ENCODE assay signal across 16 cellular contexts in genomic region chr13:80217614-80218456, GRCh38.
A peak's percentile ranks its signal among the peaks of the same experiment; 100 is the strongest.
DNase-seq lines count a peak whose midpoint lies in the region; ATAC-seq and TF ChIP-seq lines count a peak whose summit lies in the region.
"Had no signal": no experiment of that assay in that cellular context is flagged by ENCODE, and none has a peak within 500 bp of the region (broad histone marks: within the 10 kb centered on the region; RNA-seq: fewer than 3 reads in every experiment).

No MANE protein-coding gene starts in this region.

- H3K27me3 ChIP-seq in HUES6 (ENCODE audit: control insufficient read depth, insufficient read depth, low read length) (no peaks in the 10 kb centered on the region), smooth muscle cell (ENCODE audit: low read depth) (no peaks in the 10 kb centered on the region), stomach (no peaks in the 10 kb centered on the region)
- H3K27me3 ChIP-seq: adrenal gland had no signal

- DNase-seq in WTC11 (ENCODE audit: low spot score) (peak; percentile 13), iPS-NIHi11 (ENCODE audit: low spot score) (peak; percentile 19), smooth muscle cell (lab: John Stamatoyannopoulos, UW; ENCODE audit: unreplicated experiment) (no peak), stomach (no peak)
- DNase-seq: activated CD4-positive, alpha-beta T cell treated with anti-CD3 and anti-CD28 coated beads for 36 hours; activated T-cell treated with anti-CD3 and anti-CD28 coated beads, Interleukin-2, amount 50 U/mL, for 24 hours; adrenal gland; GDM1; NCI-H1930; right cardiac atrium; stimulated activated CD4-positive, alpha-beta T cell treated with anti-CD3 and anti-CD28 coated beads, Interleukin-4, amount 100 ng/mL, for 1 hour had no signal

- H3K4me3 ChIP-seq in HUES6 (ENCODE audit: low read depth, low read length) = no peak overlapping the region
- no peak overlapping the region for H3K4me3 ChIP-seq in smooth muscle cell
- H3K4me3 ChIP-seq in stomach = no peak overlapping the region
- H3K4me3 ChIP-seq: adrenal gland had no signal

- no peaks in the 10 kb centered on the region for H3K79me2 ChIP-seq in smooth muscle cell (ENCODE audit: low read depth)

- ATAC-seq in WTC11 = peak; percentile 81
- ATAC-seq in HG03442 (IDR thresholded peaks at IDR 0.05; ENCODE audit: unreplicated experiment) = no peak
- no peak for ATAC-seq in HG03159 (IDR thresholded peaks at IDR 0.05; ENCODE audit: unreplicated experiment)
- ATAC-seq: activated CD4-positive, alpha-beta T cell treated with anti-CD3 and anti-CD28 coated beads for 36 hours; stimulated activated memory B cell treated with anti-CD40 and anti-IgM and Interleukin-4, amounts not matched to agents 10 μg/mL and 1 μg/mL and 100 μg/mL, for 72 hours had no signal

- peak overlapping the region; percentile 79 for H3K27ac Mint-ChIP-seq in WTC11
- H3K27ac Mint-ChIP-seq: activated CD4-positive, alpha-beta T cell treated with anti-CD3 and anti-CD28 coated beads for 36 hours; activated T-cell treated with anti-CD3 and anti-CD28 coated beads, Interleukin-2, amount 50 U/mL, for 24 hours; stimulated activated memory B cell treated with anti-CD40 and anti-IgM and Interleukin-4, amounts not matched to agents 10 μg/mL and 1 μg/mL and 100 μg/mL, for 72 hours had no signal

- TF ChIP-seq EP300 in stomach (IDR thresholded peaks at IDR 0.05) = no peak

- peaks cover 32% of the 10 kb centered on the region for H3K4me1 ChIP-seq in HUES6 (ENCODE audit: control insufficient read depth, insufficient read depth, low read length)
- peaks cover 7% of the 10 kb centered on the region for H3K4me1 ChIP-seq in smooth muscle cell (ENCODE audit: low read depth)
- no peaks in the 10 kb centered on the region for H3K4me1 ChIP-seq in stomach
- H3K4me1 ChIP-seq: adrenal gland had no signal

- intact Hi-C loops in stomach (cut with DNase I; ENCODE audit: low total_unique reads) = no loop called here

- peaks cover 4% of the 10 kb centered on the region for H3K9me3 ChIP-seq in HUES6 (ENCODE audit: control insufficient read depth, insufficient read depth, low read depth, low read length)
- H3K9me3 ChIP-seq in smooth muscle cell (replicated peaks; ENCODE audit: low read depth) = no peaks in the 10 kb centered on the region
- H3K9me3 ChIP-seq in stomach = no peaks in the 10 kb centered on the region
- H3K9me3 ChIP-seq: adrenal gland had no signal

- H3K36me3 Mint-ChIP-seq in WTC11 = peaks cover under 1% of the 10 kb centered on the region; the same call in 1 of the 2 replicates
- H3K36me3 Mint-ChIP-seq: stimulated activated memory B cell treated with anti-CD40 and anti-IgM and Interleukin-4, amounts not matched to agents 10 μg/mL and 1 μg/mL and 100 μg/mL, for 72 hours had no signal

- H3K4me1 Mint-ChIP-seq in WTC11 = peaks cover 40% of the 10 kb centered on the region
- H3K4me1 Mint-ChIP-seq: activated CD4-positive, alpha-beta T cell treated with anti-CD3 and anti-CD28 coated beads for 36 hours; stimulated activated memory B cell treated with anti-CD40 and anti-IgM and Interleukin-4, amounts not matched to agents 10 μg/mL and 1 μg/mL and 100 μg/mL, for 72 hours had no signal

- TF ChIP-seq CTCF in WTC11 (IDR thresholded peaks at IDR 0.05) = no peak
- TF ChIP-seq CTCF in smooth muscle cell (IDR thresholded peaks at IDR 0.05; ENCODE audit: borderline replicate concordance, insufficient read depth, poor library complexity, severe bottlenecking) = no peak
- no peak for TF ChIP-seq CTCF in stomach (IDR thresholded peaks at IDR 0.05)

- no peak for TF ChIP-seq POLR2A in stomach (IDR thresholded peaks at IDR 0.05)

- peak overlapping the region; percentile 0 for H3K4me2 ChIP-seq in smooth muscle cell

- 34% methylated on average over 7 of the region's 7 CpGs for WGBS in smooth muscle cell (ENCODE audit: low lambda C conversion rate)
- 43 to 68% (median 49%) methylated on average over 7 of the region's 7 CpGs for WGBS in stomach, 5 donors

- H4K20me1 ChIP-seq in smooth muscle cell (ENCODE audit: low read depth) = no peaks in the 10 kb centered on the region

- H3K4me3 Mint-ChIP-seq in WTC11 = no peak overlapping the region
- H3K4me3 Mint-ChIP-seq: activated CD4-positive, alpha-beta T cell treated with anti-CD3 and anti-CD28 coated beads for 36 hours; activated T-cell treated with anti-CD3 and anti-CD28 coated beads, Interleukin-2, amount 50 U/mL, for 24 hours; stimulated activated memory B cell treated with anti-CD40 and anti-IgM and Interleukin-4, amounts not matched to agents 10 μg/mL and 1 μg/mL and 100 μg/mL, for 72 hours had no signal

- POLR2A ChIA-PET in WTC11 (lab: Charles Lee) = interaction anchor here (1.1 kb wide), 1 partner anchor 123 kb away, joined by 3 read pairs; the partner anchor contains the start of gene SPRY2

- H3K36me3 ChIP-seq in HUES6 (ENCODE audit: control insufficient read depth, insufficient read depth, low read length) (no peaks in the 10 kb centered on the region), smooth muscle cell (ENCODE audit: low read depth) (no peaks in the 10 kb centered on the region), stomach (no peaks in the 10 kb centered on the region)
- H3K36me3 ChIP-seq: adrenal gland had no signal

- CTCF ChIA-PET in WTC11 (lab: Charles Lee) = interaction anchor here (1.2 kb wide), 2 partner anchors 125 to 539 kb away, joined by 3 to 5 read pairs; no protein-coding TSS in a partner anchor

- H3K27ac ChIP-seq in HUES6 (ENCODE audit: low read depth, low read length) (peak overlapping the region; percentile 1; the same call in 1 of the 2 replicates), smooth muscle cell (ENCODE audit: low read depth) (peak overlapping the region; percentile 62), stomach (peak overlapping the region in 1 of 5 donors; percentile 63)
- H3K27ac ChIP-seq: adrenal gland, C4-2B had no signal

- H3F3A ChIP-seq in smooth muscle cell (ENCODE audit: low read depth) = no peaks in the 10 kb centered on the region

- peak overlapping the region; percentile 22 for H2AFZ ChIP-seq in smooth muscle cell (ENCODE audit: low read depth)

- H3K9ac ChIP-seq in HUES6 (ENCODE audit: low read length) = no peak overlapping the region
- H3K9ac ChIP-seq in smooth muscle cell (ENCODE audit: low read depth) = no peak overlapping the region

- peaks cover 9% of the 10 kb centered on the region for H3K9me3 Mint-ChIP-seq in WTC11

- H3K27me3 Mint-ChIP-seq in WTC11 (ENCODE audit: low read depth) = no peaks in the 10 kb centered on the region
- H3K27me3 Mint-ChIP-seq: activated CD4-positive, alpha-beta T cell treated with anti-CD3 and anti-CD28 coated beads for 36 hours; activated T-cell treated with anti-CD3 and anti-CD28 coated beads, Interleukin-2, amount 50 U/mL, for 24 hours; stimulated activated memory B cell treated with anti-CD40 and anti-IgM and Interleukin-4, amounts not matched to agents 10 μg/mL and 1 μg/mL and 100 μg/mL, for 72 hours had no signal

TF ChIP-seq in WTC11, 78 proteins besides CTCF, POLR2A, EP300 and RAD21 (continues in another document):
- TF ChIP-seq CDX4 (CRISPR knock-in tag; IDR thresholded peaks at IDR 0.05; ENCODE audit: borderline replicate concordance) (no peak), CREM (CRISPR knock-in tag; IDR thresholded peaks at IDR 0.05) (no peak), ZNF317 (CRISPR knock-in tag; IDR thresholded peaks at IDR 0.05; ENCODE audit: borderline replicate concordance, low read depth) (no peak), ATF3 (CRISPR knock-in tag; conservative IDR thresholded peaks at IDR 0.05) (no peak), TEAD1 (CRISPR knock-in tag; IDR thresholded peaks at IDR 0.05) (no peak), SMAD3 (CRISPR knock-in tag; IDR thresholded peaks at IDR 0.05; ENCODE audit: borderline replicate concordance) (no peak), ZNF232 (CRISPR knock-in tag; IDR thresholded peaks at IDR 0.05) (no peak), JUN (CRISPR knock-in tag; IDR thresholded peaks at IDR 0.05) (no peak), TEAD4 (CRISPR knock-in tag; IDR thresholded peaks at IDR 0.05) (no peak), E2F1 (CRISPR knock-in tag; IDR thresholded peaks at IDR 0.05) (no peak), IRF1 (CRISPR knock-in tag; IDR thresholded peaks at IDR 0.05) (no peak), ZNF219 (CRISPR knock-in tag; IDR thresholded peaks at IDR 0.05; ENCODE audit: borderline replicate concordance) (no peak), TP53 (CRISPR knock-in tag; IDR thresholded peaks at IDR 0.05) (no peak), ATF1 (CRISPR knock-in tag; IDR thresholded peaks at IDR 0.05) (no peak)

Comparison
In these comparisons a context has a peak if more than half of its experiments do, and no peak if none do; other contexts are left out.
1. DNase-seq: peak in WTC11 (single experiment) and iPS-NIHi11 (single experiment); none in smooth muscle cell (single experiment) and stomach (single experiment).